In genomic region chr7:120944826-120945562, GRCh38 we compare ENCODE assay signal across 1 cellular context.
TF ChIP-seq lines count a peak whose summit lies in the region.

No MANE protein-coding gene starts in this region.

TF ChIP-seq in HepG2, 621 proteins besides CTCF, POLR2A, EP300 and RAD21:
- no peak for TF ChIP-seq MTERF4 (CRISPR knock-in tag; IDR thresholded peaks at IDR 0.05)
- TF ChIP-seq ZNF737 (CRISPR knock-in tag; IDR thresholded peaks at IDR 0.05; ENCODE audit: borderline replicate concordance), result no peak
- TF ChIP-seq SKIL (CRISPR knock-in tag; IDR thresholded peaks at IDR 0.05; ENCODE audit: borderline replicate concordance), result no peak
- no peak for TF ChIP-seq ZFP91 (CRISPR knock-in tag; IDR thresholded peaks at IDR 0.05; ENCODE audit: borderline replicate concordance)
- no peak for TF ChIP-seq MAZ (IDR thresholded peaks at IDR 0.05; ENCODE audit: borderline replicate concordance, low read depth, low read length)
- TF ChIP-seq MAZ (CRISPR knock-in tag; IDR thresholded peaks at IDR 0.05; ENCODE audit: low read depth), result no peak
- no peak for TF ChIP-seq ZNF609 (CRISPR knock-in tag; IDR thresholded peaks at IDR 0.05; ENCODE audit: borderline replicate concordance)
- TF ChIP-seq ZNF710 (CRISPR knock-in tag; IDR thresholded peaks at IDR 0.05; ENCODE audit: borderline replicate concordance), result no peak
- no peak for TF ChIP-seq ZNF496 (CRISPR knock-in tag; IDR thresholded peaks at IDR 0.05; ENCODE audit: insufficient replicate concordance)
- no peak for TF ChIP-seq ZNF816 (CRISPR knock-in tag; IDR thresholded peaks at IDR 0.05; ENCODE audit: borderline replicate concordance)
- no peak for TF ChIP-seq ZNF782 (CRISPR knock-in tag; IDR thresholded peaks at IDR 0.05; ENCODE audit: borderline replicate concordance)
- no peak for TF ChIP-seq PCBP1 (IDR thresholded peaks at IDR 0.05; ENCODE audit: borderline replicate concordance, low read depth, low read length)
- no peak for TF ChIP-seq ZNF101 (CRISPR knock-in tag; IDR thresholded peaks at IDR 0.05; ENCODE audit: borderline replicate concordance, low read depth)
- no peak for TF ChIP-seq BHLHE40 (IDR thresholded peaks at IDR 0.05; ENCODE audit: low read length)
- TF ChIP-seq GLI4 (CRISPR knock-in tag; IDR thresholded peaks at IDR 0.05; ENCODE audit: borderline replicate concordance), result no peak
